Comparison of ENCODE assay signal across 1 cellular context in the genomic region with DNA sequence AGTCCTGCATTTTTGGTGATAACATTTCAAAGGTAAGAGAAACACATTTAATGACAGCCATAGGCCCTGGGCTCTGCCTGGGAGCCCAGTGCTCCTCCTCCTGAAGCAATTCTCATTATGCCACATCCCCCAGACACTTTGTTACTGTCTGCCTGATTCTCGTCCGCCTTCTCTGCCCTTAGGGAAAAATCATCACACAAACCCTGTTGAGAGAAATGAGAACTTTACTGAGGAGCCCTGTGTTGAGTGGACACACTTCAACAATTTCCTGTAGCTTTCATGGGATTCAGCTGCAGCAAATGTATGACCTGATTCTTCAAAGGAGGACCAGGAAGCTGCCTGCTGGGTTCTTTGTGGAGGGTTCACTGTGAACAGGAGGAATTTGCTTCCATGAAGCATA.
TF ChIP-seq lines count a peak whose summit lies in the region.

No MANE protein-coding gene starts in this region.

TF ChIP-seq in H1, 55 proteins besides CTCF, POLR2A, EP300 and RAD21:
- TF ChIP-seq KDM4A (IDR thresholded peaks at IDR 0.05; ENCODE audit: low read depth, low read length, severe bottlenecking) (no peak), SUZ12 (IDR thresholded peaks at IDR 0.05; ENCODE audit: low read length) (no peak), MAFK (IDR thresholded peaks at IDR 0.05; ENCODE audit: low read depth, low read length) (no peak), BACH1 (IDR thresholded peaks at IDR 0.05; ENCODE audit: low read length) (no peak), TEAD4 (IDR thresholded peaks at IDR 0.05; ENCODE audit: low read depth, low read length) (no peak), HDAC2 (IDR thresholded peaks at IDR 0.05; ENCODE audit: borderline replicate concordance in 1 of 2, low read depth in 2 of 2, low read length in 2 of 2) (no peak), SP2 (IDR thresholded peaks at IDR 0.05; ENCODE audit: low read length) (no peak)
- TF ChIP-seq, protein P1, sequence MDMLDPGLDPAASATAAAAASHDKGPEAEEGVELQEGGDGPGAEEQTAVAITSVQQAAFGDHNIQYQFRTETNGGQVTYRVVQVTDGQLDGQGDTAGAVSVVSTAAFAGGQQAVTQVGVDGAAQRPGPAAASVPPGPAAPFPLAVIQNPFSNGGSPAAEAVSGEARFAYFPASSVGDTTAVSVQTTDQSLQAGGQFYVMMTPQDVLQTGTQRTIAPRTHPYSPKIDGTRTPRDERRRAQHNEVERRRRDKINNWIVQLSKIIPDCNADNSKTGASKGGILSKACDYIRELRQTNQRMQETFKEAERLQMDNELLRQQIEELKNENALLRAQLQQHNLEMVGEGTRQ (IDR thresholded peaks at IDR 0.05; ENCODE audit: low read length): no peak
- TF ChIP-seq, protein P2, sequence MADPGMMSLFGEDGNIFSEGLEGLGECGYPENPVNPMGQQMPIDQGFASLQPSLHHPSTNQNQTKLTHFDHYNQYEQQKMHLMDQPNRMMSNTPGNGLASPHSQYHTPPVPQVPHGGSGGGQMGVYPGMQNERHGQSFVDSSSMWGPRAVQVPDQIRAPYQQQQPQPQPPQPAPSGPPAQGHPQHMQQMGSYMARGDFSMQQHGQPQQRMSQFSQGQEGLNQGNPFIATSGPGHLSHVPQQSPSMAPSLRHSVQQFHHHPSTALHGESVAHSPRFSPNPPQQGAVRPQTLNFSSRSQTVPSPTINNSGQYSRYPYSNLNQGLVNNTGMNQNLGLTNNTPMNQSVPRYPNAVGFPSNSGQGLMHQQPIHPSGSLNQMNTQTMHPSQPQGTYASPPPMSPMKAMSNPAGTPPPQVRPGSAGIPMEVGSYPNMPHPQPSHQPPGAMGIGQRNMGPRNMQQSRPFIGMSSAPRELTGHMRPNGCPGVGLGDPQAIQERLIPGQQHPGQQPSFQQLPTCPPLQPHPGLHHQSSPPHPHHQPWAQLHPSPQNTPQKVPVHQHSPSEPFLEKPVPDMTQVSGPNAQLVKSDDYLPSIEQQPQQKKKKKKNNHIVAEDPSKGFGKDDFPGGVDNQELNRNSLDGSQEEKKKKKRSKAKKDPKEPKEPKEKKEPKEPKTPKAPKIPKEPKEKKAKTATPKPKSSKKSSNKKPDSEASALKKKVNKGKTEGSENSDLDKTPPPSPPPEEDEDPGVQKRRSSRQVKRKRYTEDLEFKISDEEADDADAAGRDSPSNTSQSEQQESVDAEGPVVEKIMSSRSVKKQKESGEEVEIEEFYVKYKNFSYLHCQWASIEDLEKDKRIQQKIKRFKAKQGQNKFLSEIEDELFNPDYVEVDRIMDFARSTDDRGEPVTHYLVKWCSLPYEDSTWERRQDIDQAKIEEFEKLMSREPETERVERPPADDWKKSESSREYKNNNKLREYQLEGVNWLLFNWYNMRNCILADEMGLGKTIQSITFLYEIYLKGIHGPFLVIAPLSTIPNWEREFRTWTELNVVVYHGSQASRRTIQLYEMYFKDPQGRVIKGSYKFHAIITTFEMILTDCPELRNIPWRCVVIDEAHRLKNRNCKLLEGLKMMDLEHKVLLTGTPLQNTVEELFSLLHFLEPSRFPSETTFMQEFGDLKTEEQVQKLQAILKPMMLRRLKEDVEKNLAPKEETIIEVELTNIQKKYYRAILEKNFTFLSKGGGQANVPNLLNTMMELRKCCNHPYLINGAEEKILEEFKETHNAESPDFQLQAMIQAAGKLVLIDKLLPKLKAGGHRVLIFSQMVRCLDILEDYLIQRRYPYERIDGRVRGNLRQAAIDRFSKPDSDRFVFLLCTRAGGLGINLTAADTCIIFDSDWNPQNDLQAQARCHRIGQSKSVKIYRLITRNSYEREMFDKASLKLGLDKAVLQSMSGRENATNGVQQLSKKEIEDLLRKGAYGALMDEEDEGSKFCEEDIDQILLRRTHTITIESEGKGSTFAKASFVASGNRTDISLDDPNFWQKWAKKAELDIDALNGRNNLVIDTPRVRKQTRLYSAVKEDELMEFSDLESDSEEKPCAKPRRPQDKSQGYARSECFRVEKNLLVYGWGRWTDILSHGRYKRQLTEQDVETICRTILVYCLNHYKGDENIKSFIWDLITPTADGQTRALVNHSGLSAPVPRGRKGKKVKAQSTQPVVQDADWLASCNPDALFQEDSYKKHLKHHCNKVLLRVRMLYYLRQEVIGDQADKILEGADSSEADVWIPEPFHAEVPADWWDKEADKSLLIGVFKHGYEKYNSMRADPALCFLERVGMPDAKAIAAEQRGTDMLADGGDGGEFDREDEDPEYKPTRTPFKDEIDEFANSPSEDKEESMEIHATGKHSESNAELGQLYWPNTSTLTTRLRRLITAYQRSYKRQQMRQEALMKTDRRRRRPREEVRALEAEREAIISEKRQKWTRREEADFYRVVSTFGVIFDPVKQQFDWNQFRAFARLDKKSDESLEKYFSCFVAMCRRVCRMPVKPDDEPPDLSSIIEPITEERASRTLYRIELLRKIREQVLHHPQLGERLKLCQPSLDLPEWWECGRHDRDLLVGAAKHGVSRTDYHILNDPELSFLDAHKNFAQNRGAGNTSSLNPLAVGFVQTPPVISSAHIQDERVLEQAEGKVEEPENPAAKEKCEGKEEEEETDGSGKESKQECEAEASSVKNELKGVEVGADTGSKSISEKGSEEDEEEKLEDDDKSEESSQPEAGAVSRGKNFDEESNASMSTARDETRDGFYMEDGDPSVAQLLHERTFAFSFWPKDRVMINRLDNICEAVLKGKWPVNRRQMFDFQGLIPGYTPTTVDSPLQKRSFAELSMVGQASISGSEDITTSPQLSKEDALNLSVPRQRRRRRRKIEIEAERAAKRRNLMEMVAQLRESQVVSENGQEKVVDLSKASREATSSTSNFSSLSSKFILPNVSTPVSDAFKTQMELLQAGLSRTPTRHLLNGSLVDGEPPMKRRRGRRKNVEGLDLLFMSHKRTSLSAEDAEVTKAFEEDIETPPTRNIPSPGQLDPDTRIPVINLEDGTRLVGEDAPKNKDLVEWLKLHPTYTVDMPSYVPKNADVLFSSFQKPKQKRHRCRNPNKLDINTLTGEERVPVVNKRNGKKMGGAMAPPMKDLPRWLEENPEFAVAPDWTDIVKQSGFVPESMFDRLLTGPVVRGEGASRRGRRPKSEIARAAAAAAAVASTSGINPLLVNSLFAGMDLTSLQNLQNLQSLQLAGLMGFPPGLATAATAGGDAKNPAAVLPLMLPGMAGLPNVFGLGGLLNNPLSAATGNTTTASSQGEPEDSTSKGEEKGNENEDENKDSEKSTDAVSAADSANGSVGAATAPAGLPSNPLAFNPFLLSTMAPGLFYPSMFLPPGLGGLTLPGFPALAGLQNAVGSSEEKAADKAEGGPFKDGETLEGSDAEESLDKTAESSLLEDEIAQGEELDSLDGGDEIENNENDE (IDR thresholded peaks at IDR 0.05; ENCODE audit: insufficient replicate concordance, low read length): no peak
